Comparison of ENCODE assay signal across 9 cellular contexts in the genomic region with DNA sequence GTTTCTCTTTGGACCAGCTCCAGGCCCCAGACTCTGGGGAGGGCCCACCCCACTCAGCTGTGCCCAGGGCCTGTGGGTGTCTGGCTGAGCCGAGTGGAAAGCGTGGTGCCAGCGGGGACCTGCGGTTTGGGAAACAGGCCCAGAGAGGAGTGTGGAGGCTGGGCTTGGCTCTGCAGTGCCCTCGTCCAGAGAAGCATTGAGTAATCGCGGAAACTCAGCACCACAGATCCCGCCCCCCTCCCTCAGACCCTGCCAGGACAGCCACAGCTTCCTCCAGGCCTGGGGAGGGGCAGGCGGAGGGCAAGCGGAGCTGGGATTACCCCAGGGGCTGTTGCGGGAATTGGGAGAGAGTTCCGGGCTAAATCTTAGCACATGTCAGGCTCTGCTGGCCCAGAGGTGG. TPM values are rescaled to one million over a fixed set of nuclear protein-coding genes. Genes with fewer than 3 reads are reported as not detected.
A peak's percentile ranks its signal among the peaks of the same experiment; 100 is the strongest.
DNase-seq lines count a peak whose midpoint lies in the region; ATAC-seq and TF ChIP-seq lines count a peak whose summit lies in the region.
"Had no signal": no experiment of that assay in that cellular context is flagged by ENCODE, and none has a peak within 500 bp of the region (broad histone marks: within the 10 kb centered on the region; RNA-seq: fewer than 3 reads in every experiment).

No MANE protein-coding gene starts in this region.

- ATAC-seq in naive B cell (ENCODE audit: low read depth in 2 of 2) (peak; percentile 10 to 21), HG03045 (IDR thresholded peaks at IDR 0.05; ENCODE audit: unreplicated experiment) (no peak), HG03521 (IDR thresholded peaks at IDR 0.05; ENCODE audit: unreplicated experiment) (no peak)
- ATAC-seq: K562 had no signal

- peak overlapping the region in 6 of 8 donors; percentile 32 to 80 (median 61) for H3K4me3 Mint-ChIP-seq in naive B cell

- no peaks in the 10 kb centered on the region for H3K36me3 Mint-ChIP-seq in naive B cell

- peak; percentile 6 for TF ChIP-seq EP300 in esophagus muscularis mucosa (IDR thresholded peaks at IDR 0.05)

- TF ChIP-seq CTCF in RWPE1 (conservative IDR thresholded peaks at IDR 0.05; ENCODE audit: low read depth) (no peak), esophagus muscularis mucosa (IDR thresholded peaks at IDR 0.05) (peak in 1 of 3 experiments; percentile 4)

- CTCF ChIA-PET in RWPE1 (lab: Yijun Ruan, JAX) = interaction anchor here (0.9 to 1.8 kb wide), 4 partner anchors 13 to 71 kb away, joined by 3 to 6 read pairs (median 6); no protein-coding TSS in a partner anchor

- peaks cover 10 to 30% (median 28%) of the 10 kb centered on the region in 3 donors for H3K4me1 Mint-ChIP-seq in naive B cell

- 28% methylated on average over 8 of the region's 12 CpGs for WGBS in esophagus muscularis mucosa

- TF ChIP-seq POLR2A in esophagus muscularis mucosa (IDR thresholded peaks at IDR 0.05; ENCODE audit: low read depth) = no peak

- peak overlapping the region in 3 of 4 donors; percentile 6 to 18 (median 9) for H3K4me3 ChIP-seq in esophagus muscularis mucosa
- H3K4me3 ChIP-seq: K562 had no signal

- H3K27me3 ChIP-seq in esophagus muscularis mucosa = no peaks in the 10 kb centered on the region

- no peaks in the 10 kb centered on the region for H3K27me3 Mint-ChIP-seq in naive B cell

- POLR2A ChIA-PET in RWPE1 (lab: Yijun Ruan, JAX; ENCODE audit: low non-redundant PET) = interaction anchor here (0.9 kb wide), 1 partner anchor 53 kb away, joined by 5 read pairs; no protein-coding TSS in a partner anchor

- H3K4me1 ChIP-seq in esophagus muscularis mucosa = peaks cover 35 to 43% (median 42%) of the 10 kb centered on the region in 4 donors

- H3K9me3 ChIP-seq in esophagus muscularis mucosa = no peaks in the 10 kb centered on the region

- DNase-seq in GM04503 (ENCODE audit: low read depth) (peak; percentile 80), RWPE1 (ENCODE audit: low spot score) (peak; percentile 72), esophagus muscularis mucosa (ENCODE audit: extremely low spot score) (peak; percentile 98), naive B cell (no peak), NCI-H128 (lab: John Stamatoyannopoulos, UW; ENCODE audit: unreplicated experiment) (no peak), T-helper 1 cell (no peak)

- H3K27ac ChIP-seq in RWPE1 (peak overlapping the region; percentile 88), esophagus muscularis mucosa (replicated peaks in 1 of 4) (peak overlapping the region; percentile 84 to 91 (median 84))

- H3K9me3 Mint-ChIP-seq in naive B cell = no peaks in the 10 kb centered on the region

- peak overlapping the region; percentile 60 to 96 (median 85) for H3K27ac Mint-ChIP-seq in naive B cell

- intact Hi-C loops in esophagus muscularis mucosa (cut with DNase I) = loop anchor here (2.0 to 5.0 kb wide), 2 partner anchors 52 to 70 kb away; partner anchors contain the start of genes RILP, SCARF1 and SLC43A2

- H3K36me3 ChIP-seq in esophagus muscularis mucosa = peaks cover 0 to 4% (median 0%) of the 10 kb centered on the region in 4 donors

RNA-seq across cellular contexts. Expression of gene PITPNA, which starts 14.6 kb away (rescaled TPM):
- total RNA-seq in esophagus muscularis mucosa = 10 to 100 TPM; 36.5 to 54.9 (median 47.8) TPM
- 10 to 100 TPM; 25.2 to 44.0 (median 35.2) TPM for polyA plus RNA-seq in naive B cell (ENCODE audit: low read depth in 6 of 6)

RNA-seq across cellular contexts. Expression of gene SLC43A2, which starts 51.4 kb away (rescaled TPM):
- total RNA-seq in esophagus muscularis mucosa = 10 to 100 TPM in 3 of 4 donors, 1 to 10 TPM in 1; 7.1 to 20.0 (median 13.7) TPM
- 10 to 100 TPM; 18.4 to 36.4 (median 29.1) TPM for polyA plus RNA-seq in naive B cell (ENCODE audit: low read depth in 6 of 6)

Comparison
In these comparisons a context has a peak if more than half of its experiments do, and no peak if none do; other contexts are left out.
1. DNase-seq: peak in GM04503 (single experiment), RWPE1 (single experiment) and esophagus muscularis mucosa (single experiment); none in naive B cell (single experiment), NCI-H128 (single experiment) and T-helper 1 cell (0 of 5).
2. ATAC-seq: peak in naive B cell (2 of 2); none in HG03045 (single experiment) and HG03521 (single experiment).